1 cellular context compared by ENCODE assay signal in genomic region chr1:230210326-230210978, GRCh38.
TF ChIP-seq lines count a peak whose summit lies in the region.

No MANE protein-coding gene starts in this region.

TF ChIP-seq in WTC11, 78 proteins besides CTCF, POLR2A, EP300 and RAD21 (continued from another document):
- TF ChIP-seq ZNF532 (CRISPR knock-in tag; IDR thresholded peaks at IDR 0.05; ENCODE audit: borderline replicate concordance): no peak
- TF ChIP-seq ZMAT4 (CRISPR knock-in tag; IDR thresholded peaks at IDR 0.05): no peak
- TF ChIP-seq ETV6 (CRISPR knock-in tag; IDR thresholded peaks at IDR 0.05): no peak
- TF ChIP-seq PREB (CRISPR knock-in tag; IDR thresholded peaks at IDR 0.05; ENCODE audit: borderline replicate concordance): no peak
- no peak for TF ChIP-seq NFYB (CRISPR knock-in tag; conservative IDR thresholded peaks at IDR 0.05; ENCODE audit: low read depth)
- TF ChIP-seq OVOL2 (CRISPR knock-in tag; IDR thresholded peaks at IDR 0.05; ENCODE audit: borderline replicate concordance): no peak
